ENCODE assay signal across 17 cellular contexts in the genomic region with DNA sequence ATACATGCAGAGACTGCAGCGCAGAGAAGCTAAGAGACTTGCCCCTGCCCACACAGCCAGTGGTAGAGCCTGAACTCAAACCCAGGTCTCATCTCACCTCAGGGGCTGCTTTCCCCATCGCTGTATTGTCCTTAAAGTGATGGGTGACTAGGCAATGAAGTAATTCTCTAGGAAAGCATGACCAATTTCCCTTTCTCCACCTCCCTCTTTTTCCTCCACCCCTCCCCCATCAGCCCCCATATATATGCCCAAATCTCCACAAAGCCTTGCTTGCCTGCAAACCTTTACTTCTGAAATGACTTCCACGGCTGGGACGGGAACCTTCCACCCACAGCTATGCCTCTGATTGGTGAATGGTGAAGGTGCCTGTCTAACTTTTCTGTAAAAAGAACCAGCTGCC. TPM values are rescaled to one million over a fixed set of nuclear protein-coding genes. Genes with fewer than 3 reads are reported as not detected.
DNase-seq lines count a peak whose midpoint lies in the region; ATAC-seq and TF ChIP-seq lines count a peak whose summit lies in the region.
"Had no signal": no experiment of that assay in that cellular context is flagged by ENCODE, and none has a peak within 500 bp of the region (broad histone marks: within the 10 kb centered on the region; RNA-seq: fewer than 3 reads in every experiment).

A gene with protein sequence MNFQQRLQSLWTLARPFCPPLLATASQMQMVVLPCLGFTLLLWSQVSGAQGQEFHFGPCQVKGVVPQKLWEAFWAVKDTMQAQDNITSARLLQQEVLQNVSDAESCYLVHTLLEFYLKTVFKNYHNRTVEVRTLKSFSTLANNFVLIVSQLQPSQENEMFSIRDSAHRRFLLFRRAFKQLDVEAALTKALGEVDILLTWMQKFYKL (plus strand): TSS at position 269 of the 400 bp plus-strand sequence. CDS start 390 bp downstream, outside the sequence.

- H3K9me3 ChIP-seq in breast epithelium (no peaks in the 10 kb centered on the region), osteoblast (ENCODE audit: low read depth, low read length) (no peaks in the 10 kb centered on the region), stomach (no peaks in the 10 kb centered on the region)
- H3K9me3 ChIP-seq: right lobe of liver had no signal

- H3K4me2 ChIP-seq in osteoblast (ENCODE audit: insufficient read depth, low read length): peak within 1 kb of the TSS; percentile 65

- H4K20me1 ChIP-seq in osteoblast (ENCODE audit: insufficient read depth, low read length): no peaks in the 10 kb centered on the region

- no peak for TF ChIP-seq EP300 in stomach (IDR thresholded peaks at IDR 0.05)

- no peaks in the 10 kb centered on the region for H3K79me2 ChIP-seq in osteoblast (ENCODE audit: insufficient read depth, low read length)

- intact Hi-C loops in MCF 10A (cut with micrococcal nuclease): loop anchor here (10.0 kb wide), 1 partner anchor 428 kb away; a partner anchor contains a TSS
- intact Hi-C loops in breast epithelium (cut with DNase I; ENCODE audit: low total_unique reads): no loop called here
- intact Hi-C loops in stomach (cut with DNase I; ENCODE audit: low total_unique reads): no loop called here

- H3K36me3 Mint-ChIP-seq in MCF 10A (ENCODE audit: insufficient read depth, unreplicated experiment): peaks cover 15% of the 10 kb centered on the region
- H3K36me3 Mint-ChIP-seq in activated naive CD4-positive, alpha-beta T cell treated with anti-CD3 and anti-CD28 coated beads, Interleukin-2, amount 50 U/mL, for 24 hours: peaks cover 4% of the 10 kb centered on the region
- H3K36me3 Mint-ChIP-seq: natural killer cell had no signal

- peaks cover 58% of the 10 kb centered on the region for H3K4me1 Mint-ChIP-seq in MCF 10A (ENCODE audit: insufficient read depth, unreplicated experiment)
- H3K4me1 Mint-ChIP-seq in activated naive CD4-positive, alpha-beta T cell treated with anti-CD3 and anti-CD28 coated beads, Interleukin-2, amount 50 U/mL, for 24 hours: peaks cover 76% of the 10 kb centered on the region

- peak within 1 kb of the TSS; percentile 91 for H2AFZ ChIP-seq in osteoblast (ENCODE audit: low read length)

- ATAC-seq in GM19351 (IDR thresholded peaks at IDR 0.05; ENCODE audit: unreplicated experiment) (no peak), GM18520 (IDR thresholded peaks at IDR 0.05; ENCODE audit: unreplicated experiment) (no peak)
- ATAC-seq: natural killer cell, right lobe of liver had no signal

- H3K27me3 ChIP-seq in breast epithelium: no peaks in the 10 kb centered on the region
- no peaks in the 10 kb centered on the region for H3K27me3 ChIP-seq in osteoblast (ENCODE audit: insufficient read depth, low read length)
- H3K27me3 ChIP-seq in stomach: peaks cover 0 to 8% (median 0%) of the 10 kb centered on the region in 3 donors
- H3K27me3 ChIP-seq: right lobe of liver had no signal

- H3K36me3 ChIP-seq in breast epithelium (no peaks in the 10 kb centered on the region), osteoblast (ENCODE audit: insufficient read depth, low read length) (no peaks in the 10 kb centered on the region), stomach (no peaks in the 10 kb centered on the region)
- H3K36me3 ChIP-seq: right lobe of liver had no signal

- H3K27me3 Mint-ChIP-seq in MCF 10A (ENCODE audit: insufficient read depth, unreplicated experiment): no peaks in the 10 kb centered on the region
- H3K27me3 Mint-ChIP-seq in activated naive CD4-positive, alpha-beta T cell treated with anti-CD3 and anti-CD28 coated beads, Interleukin-2, amount 50 U/mL, for 24 hours: no peaks in the 10 kb centered on the region

- BruUV-seq in MCF 10A (replicated peaks; lab: Mats Ljungman, UMichigan): no TSS peak

- H3K4me3 ChIP-seq in breast epithelium (no peak within 1 kb of the TSS), osteoblast (ENCODE audit: insufficient read depth, low read length) (no peak within 1 kb of the TSS), stomach (no peak within 1 kb of the TSS)
- H3K4me3 ChIP-seq: dorsolateral prefrontal cortex, right lobe of liver had no signal

- H3K27ac ChIP-seq in breast epithelium (peak within 1 kb of the TSS in 1 of 2 donors; percentile 53), osteoblast (ENCODE audit: low read depth, low read length) (peak within 1 kb of the TSS; percentile 63), stomach (peak within 1 kb of the TSS in 2 of 5 donors; percentile 22 to 24)
- H3K27ac ChIP-seq: dorsolateral prefrontal cortex, HL-60, right lobe of liver had no signal

- H3K4me1 ChIP-seq in breast epithelium: no peaks in the 10 kb centered on the region
- H3K4me1 ChIP-seq in osteoblast (ENCODE audit: insufficient read depth, low read length): peaks cover 50% of the 10 kb centered on the region
- peaks cover 5 to 17% (median 11%) of the 10 kb centered on the region in 4 donors for H3K4me1 ChIP-seq in stomach

- H3K9me3 Mint-ChIP-seq in MCF 10A (ENCODE audit: unreplicated experiment): no peaks in the 10 kb centered on the region
- no peaks in the 10 kb centered on the region for H3K9me3 Mint-ChIP-seq in activated naive CD4-positive, alpha-beta T cell treated with anti-CD3 and anti-CD28 coated beads, Interleukin-2, amount 50 U/mL, for 24 hours
- H3K9me3 Mint-ChIP-seq: natural killer cell had no signal

- TF ChIP-seq CTCF in MCF 10A (IDR thresholded peaks at IDR 0.05; ENCODE audit: unreplicated experiment) (no peak), breast epithelium (IDR thresholded peaks at IDR 0.05) (no peak), osteoblast (IDR thresholded peaks at IDR 0.05; ENCODE audit: extremely low read depth, low read depth, low read length) (no peak), stomach (IDR thresholded peaks at IDR 0.05) (no peak)

- H3K27ac Mint-ChIP-seq in MCF 10A (ENCODE audit: low read depth, unreplicated experiment): peak within 1 kb of the TSS; percentile 90
- H3K27ac Mint-ChIP-seq in activated naive CD4-positive, alpha-beta T cell treated with anti-CD3 and anti-CD28 coated beads, Interleukin-2, amount 50 U/mL, for 24 hours: peak within 1 kb of the TSS; percentile 86

- CTCF ChIA-PET in MCF 10A (lab: Yijun Ruan, JAX): interaction anchor here (0.6 to 7.4 kb wide), 9 partner anchors 12 to 1264 kb away, joined by 3 to 72 read pairs (median 5); a partner anchor contains a TSS

- 76 to 89% (median 83%) methylated on average over 4 of the region's 4 CpGs for WGBS in stomach, 5 donors

- POLR2A ChIA-PET in MCF 10A (lab: Yijun Ruan, JAX): interaction anchor here (0.8 to 12.1 kb wide), 6 partner anchors 9 to 174 kb away, joined by 3 to 271 read pairs (median 18); a partner anchor contains a TSS

- TF ChIP-seq POLR2A in breast epithelium (IDR thresholded peaks at IDR 0.05) (no peak), stomach (IDR thresholded peaks at IDR 0.05) (no peak)

- no peak within 1 kb of the TSS for H3K4me3 Mint-ChIP-seq in MCF 10A (ENCODE audit: unreplicated experiment)
- peak within 1 kb of the TSS; percentile 70 for H3K4me3 Mint-ChIP-seq in activated naive CD4-positive, alpha-beta T cell treated with anti-CD3 and anti-CD28 coated beads, Interleukin-2, amount 50 U/mL, for 24 hours
- H3K4me3 Mint-ChIP-seq: natural killer cell had no signal

- DNase-seq in MCF 10A (ENCODE audit: unreplicated experiment) (no peak), breast epithelium (ENCODE audit: low spot score in 2 of 2) (no peak), osteoblast (ENCODE audit: insufficient read length, low spot score, missing footprints) (no peak), stomach (peak; percentile 20), NCI-H1092 (lab: John Stamatoyannopoulos, UW) (no peak)
- DNase-seq: amygdala, C1 segment of cervical spinal cord, kidney, natural killer cell, NCI-H446 treated with DMSO at 0.1 percent for 48 hours, right lobe of liver had no signal

RNA-seq across cellular contexts. Expression of the gene that starts here (rescaled TPM):
- total RNA-seq in MCF 10A (2022) (0.58 and 1.1 TPM in 2 replicates), breast epithelium (under 1 TPM in 1 of 3 donors, not detected in 2; 0.59 TPM), osteoblast (not detected in 2 replicates), stomach (not detected)
- under 1 TPM in 1 of 3 donors, not detected in 2; 1.00 TPM for polyA plus RNA-seq in stomach
- total RNA-seq: dorsolateral prefrontal cortex, G401, kidney, natural killer cell, right lobe of liver had no signal

Comparison
In these comparisons a context has a peak if more than half of its experiments do, and no peak if none do; other contexts are left out.
1. Peak in DNase-seq in stomach; RNA of the gene not detected or under 1 TPM.